8 cellular contexts compared by ENCODE assay signal in the genomic region with DNA sequence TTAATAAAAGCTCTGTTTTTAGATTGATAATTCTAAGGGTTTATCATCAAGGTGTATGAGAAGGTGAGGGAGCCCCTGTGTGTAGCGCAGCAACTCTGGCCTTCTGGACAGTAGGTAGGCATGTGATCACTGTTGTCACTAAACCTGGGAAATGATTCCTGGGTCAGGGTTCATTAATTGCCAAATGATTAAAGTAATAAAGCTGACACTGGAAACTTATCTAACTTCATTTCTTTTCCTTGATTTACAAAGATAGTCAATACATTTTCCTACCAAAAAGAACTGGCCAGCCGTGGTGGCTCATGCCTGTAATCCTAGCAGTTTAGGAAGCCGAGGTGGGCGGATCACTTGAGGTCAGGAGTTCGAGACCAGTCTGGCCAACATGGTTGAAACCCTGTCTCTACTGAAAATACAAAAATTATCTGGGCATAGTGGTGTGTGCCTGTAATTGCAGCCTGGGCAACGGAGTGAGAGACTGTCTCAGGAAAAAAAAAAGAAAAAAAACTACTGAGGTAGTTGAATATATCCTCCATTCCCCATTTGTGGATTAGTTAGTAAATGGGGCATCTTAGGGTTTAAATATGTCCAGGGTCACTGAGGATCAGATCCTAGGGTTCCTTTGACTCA. TPM values are rescaled to one million over a fixed set of nuclear protein-coding genes. Genes with fewer than 3 reads are reported as not detected.
DNase-seq lines count a peak whose midpoint lies in the region; ATAC-seq, FAIRE-seq and TF ChIP-seq lines count a peak whose summit lies in the region.

No MANE protein-coding gene starts in this region.

- intact Hi-C loops in GM12878 (cut with micrococcal nuclease; ENCODE audit: unreplicated experiment), result no loop called here
- intact Hi-C loops in natural killer cell (cut with micrococcal nuclease), result no loop called here
- intact Hi-C loops in pancreas (cut with DNase I), result no loop called here

- no TSS peak for BruUV-seq in GM12878 (replicated peaks; lab: Mats Ljungman, UMichigan)

- H2AFZ ChIP-seq in Karpas-422 (ENCODE audit: low read length) (no peak overlapping the region), GM12878 (ENCODE audit: control insufficient read depth, low read depth, low read length) (no peak overlapping the region)

- H3K9me3 Mint-ChIP-seq in natural killer cell, result no peaks in the 10 kb centered on the region

- H3K9me2 ChIP-seq in Karpas-422 (replicated peaks; ENCODE audit: insufficient read depth, low read length), result no peaks in the 10 kb centered on the region

- peaks cover 88% of the 10 kb centered on the region for H3K79me2 ChIP-seq in Karpas-422 (ENCODE audit: low read length)
- peaks cover 83% of the 10 kb centered on the region for H3K79me2 ChIP-seq in GM12878 (ENCODE audit: control insufficient read depth, insufficient read depth, low read length)

- FAIRE-seq in GM12878 (lab: Jason Lieb, UNC) (no peak), pancreas (lab: Jason Lieb, UNC) (no peak)

- RAD21 ChIA-PET in GM12878 (lab: Charles Lee; ENCODE audit: unreplicated experiment), result no interaction called here

- H3K36me3 ChIP-seq in Karpas-422 (ENCODE audit: insufficient read depth, low read length), result peaks cover 6% of the 10 kb centered on the region; the same call in 1 of the 2 replicates
- H3K36me3 ChIP-seq in GM12878 (ENCODE audit: control insufficient read depth in 2 of 2, insufficient read depth in 2 of 2, low read length in 1 of 2), result no peaks in the 10 kb centered on the region
- no peaks in the 10 kb centered on the region for H3K36me3 ChIP-seq in pancreas

- H3K4me1 Mint-ChIP-seq in natural killer cell, result peaks cover 40 to 46% of the 10 kb centered on the region in 2 donors

- CTCF ChIA-PET in GM12878 (lab: Yijun Ruan, JAX), result interaction anchor here (0.6 to 1.2 kb wide), 4 partner anchors 27 to 44 kb away, joined by 3 read pairs; no protein-coding TSS in a partner anchor

- no peaks in the 10 kb centered on the region for H3K27me3 ChIP-seq in Karpas-422 (ENCODE audit: low read length)
- H3K27me3 ChIP-seq in GM12878 (replicated peaks in 1 of 2; ENCODE audit: control insufficient read depth in 2 of 2, insufficient read depth in 2 of 2, low read length in 1 of 2), result no peaks in the 10 kb centered on the region
- no peaks in the 10 kb centered on the region for H3K27me3 ChIP-seq in pancreas

- TF ChIP-seq CTCF in GM12878 (IDR thresholded peaks at IDR 0.05 in 2 of 3, conservative IDR thresholded peaks at IDR 0.05 in 1 of 3; ENCODE audit: control insufficient read depth in 2 of 3, extremely low read depth in 1 of 3, insufficient read depth in 1 of 3, low read depth in 3 of 3, low read length in 3 of 3) (peak in 2 of 3 experiments; percentile 40 to 43; a peak in 2 of 6 replicates), natural killer cell (IDR thresholded peaks at IDR 0.05) (peak; percentile 16), pancreas (IDR thresholded peaks at IDR 0.05) (peak in 2 of 4 donors; percentile 14 to 17)

- no peaks in the 10 kb centered on the region for H3K27me3 Mint-ChIP-seq in natural killer cell (ENCODE audit: low read depth in 2 of 2)

- POLR2A ChIA-PET in GM12878 (lab: Charles Lee), result interaction anchor here (0.9 kb wide), 2 partner anchors 9 to 16 kb away, joined by 3 to 4 read pairs; a partner anchor contains a TSS

- peak overlapping the region; percentile 64 to 70 for H3K27ac Mint-ChIP-seq in natural killer cell

- no peak overlapping the region; the same call in 1 of the 2 replicates for H3K4me3 ChIP-seq in Karpas-422 (ENCODE audit: low read length)
- peak overlapping the region; percentile 72 for H3K4me3 ChIP-seq in GM12878
- H3K4me3 ChIP-seq in pancreas, result no peak overlapping the region

- in situ Hi-C loops in GM12878 (cut with MboI), result no loop called here

- H3K27ac ChIP-seq in Karpas-422 (ENCODE audit: low read length), result no peak overlapping the region
- no peak overlapping the region for H3K27ac ChIP-seq in GM12878 (ENCODE audit: control insufficient read depth, insufficient read depth)
- no peak overlapping the region for H3K27ac ChIP-seq in pancreas

- TF ChIP-seq EP300 in GM12878 (IDR thresholded peaks at IDR 0.05; ENCODE audit: borderline replicate concordance in 1 of 2, control insufficient read depth in 1 of 2, low read depth in 2 of 2, low read length in 2 of 2), result no peak

- peak overlapping the region; percentile 50 for H3K4me3 Mint-ChIP-seq in natural killer cell

- 50% methylated on average over 6 of the region's 6 CpGs for WGBS in GM12878 (ENCODE audit: insufficient coverage, insufficient replicate concordance, low lambda C conversion rate, missing lambda C conversion rate)
- 59 to 72% methylated on average over 6 of the region's 6 CpGs for WGBS in pancreas, 2 donors

- peak; percentile 26; the same call in 2 of the 3 replicates for ATAC-seq in GM12878
- ATAC-seq in natural killer cell, result no peak
- no peak for ATAC-seq in pancreas

- peak overlapping the region; percentile 99 for H3K4me2 ChIP-seq in Karpas-422 (ENCODE audit: low read depth, low read length, poor library complexity, severe bottlenecking)
- H3K4me2 ChIP-seq in GM12878 (ENCODE audit: control insufficient read depth, insufficient read depth), result peak overlapping the region; percentile 75

- no peaks in the 10 kb centered on the region for H3K9me3 ChIP-seq in Karpas-422 (ENCODE audit: low read length)
- no peaks in the 10 kb centered on the region; the same call in 2 of the 3 replicates for H3K9me3 ChIP-seq in GM12878 (replicated peaks; ENCODE audit: control insufficient read depth, insufficient read depth, low read length)
- H3K9me3 ChIP-seq in pancreas, result no peaks in the 10 kb centered on the region

- H3K4me1 ChIP-seq in Karpas-422 (ENCODE audit: low read length) (peaks cover 31% of the 10 kb centered on the region), GM12878 (ENCODE audit: control insufficient read depth, insufficient read depth, low read length) (peaks cover 21% of the 10 kb centered on the region), pancreas (peaks cover 15 to 28% (median 16%) of the 10 kb centered on the region in 3 donors)

- TF ChIP-seq RAD21 in GM12878 (IDR thresholded peaks at IDR 0.05; ENCODE audit: insufficient read depth, low read depth, low read length), result 0 out of 2 replicates have a peak, but pooled peaks have one; percentile 13

- SMC1A ChIA-PET in GM12878 (lab: Charles Lee; ENCODE audit: uncharacterized antibody, unreplicated experiment), result interaction anchor here (0.6 to 1.2 kb wide), 2 partner anchors 16 to 52 kb away, joined by 3 read pairs; no protein-coding TSS in a partner anchor

- no peak overlapping the region; the same call in 1 of the 2 replicates for H3K9ac ChIP-seq in Karpas-422 (ENCODE audit: low read length)
- H3K9ac ChIP-seq in GM12878 (ENCODE audit: control insufficient read depth, insufficient read depth, low read length), result no peak overlapping the region; the same call in 1 of the 2 replicates

- no peak for TF ChIP-seq POLR2A in GM12878 (IDR thresholded peaks at IDR 0.05; ENCODE audit: low read depth, low read length)

- H3K36me3 Mint-ChIP-seq in natural killer cell, result no peaks in the 10 kb centered on the region

- DNase-seq in ELR (ENCODE audit: low read depth) (peak; percentile 59), Karpas-422 (peak; percentile 58), GM12878 (ENCODE audit: low read depth, low spot score) (no peak), natural killer cell (no peak), NCI-H187 (lab: John Stamatoyannopoulos, UW) (no peak), NCI-H510A treated with DMSO at 0.1 percent for 48 hours (lab: John Stamatoyannopoulos, UW) (no peak), pancreas (no peak)
- no peak for DNase-seq in activated CD4-positive, CD25-positive, alpha-beta regulatory T cell treated with anti-CD3 and anti-CD28 coated beads, Interleukin-2, amount 50 U/mL, for 72 hours

- H4K20me1 ChIP-seq in Karpas-422 (ENCODE audit: insufficient read depth, low read depth, low read length), result peaks cover 12% of the 10 kb centered on the region; the same call in 1 of the 2 replicates
- H4K20me1 ChIP-seq in GM12878 (ENCODE audit: control insufficient read depth, insufficient read depth), result no peaks in the 10 kb centered on the region

RNA-seq across cellular contexts. Expression of a gene that starts 2.4 kb away (rescaled TPM):
- total RNA-seq in Karpas-422 (2014; rRNA removed; shearing (Covaris generic); ENCODE audit: low replicate concordance), result 35.9 and 64.6 TPM in 2 replicates
- total RNA-seq in GM12878 (2013; cell fraction: nucleolus; rRNA removed), result 216 and 231 TPM in 2 replicates
- total RNA-seq in GM12878 (2014; rRNA removed), result 85.3 and 88.4 TPM in 2 replicates
- 38.1 and 44.4 TPM in 2 replicates for total RNA-seq in GM12878 (2014; rRNA removed; fragmentation: Illumina TruSeq; extraction: Trizol)
- 97.3 and 100 TPM in 2 replicates for total RNA-seq in GM12878 (2021)
- 24.3 TPM for polyA plus RNA-seq in GM12878 (2011; ENCODE audit: low read depth)
- polyA plus RNA-seq in GM12878 (2011; rRNA removed), result 28.6 and 42.2 TPM in 2 replicates
- 49.1 and 60.5 TPM in 2 replicates for polyA plus RNA-seq in GM12878 (2011; cell fraction: cytosol; rRNA removed)
- 128 and 198 TPM in 2 replicates for polyA plus RNA-seq in GM12878 (2011; cell fraction: nucleus; rRNA removed)
- 67.8 and 67.9 TPM in 2 replicates for polyA plus RNA-seq in GM12878 (2012)
- 25.6 and 37.5 TPM in 2 replicates for polyA plus RNA-seq in GM12878 (2014; fragmentation: Illumina TruSeq; extraction: Trizol)
- polyA plus RNA-seq in GM12878 (2014; fragmentation: Nextera tagmentation; extraction: Ambion mirVana), result 1 to 10 TPM; 2.9 to 4.6 TPM
- polyA plus RNA-seq in GM12878 (2014; rRNA removed), result 64.6 and 79.3 TPM in 2 replicates
- 10 to 100 TPM; 51.9 to 56.0 TPM for polyA plus RNA-seq in GM12878 (2016; fragmentation: Nextera tagmentation; extraction: Ambion mirVana)
- 91.4 and 132 TPM in 2 replicates for polyA minus RNA-seq in GM12878 (2011; rRNA and poly(A)+ RNA removed)
- polyA minus RNA-seq in GM12878 (2011; cell fraction: cytosol; rRNA and poly(A)+ RNA removed), result 45.1 and 45.4 TPM in 2 replicates
- 50.1 and 84.0 TPM in 2 replicates for polyA minus RNA-seq in GM12878 (2011; cell fraction: nucleus; rRNA and poly(A)+ RNA removed)
- 100 to 1,000 TPM; 173 to 200 (median 176) TPM for total RNA-seq in natural killer cell
- total RNA-seq in pancreas, result 10 to 100 TPM; 29.9 to 51.1 (median 32.6) TPM
- 10 to 100 TPM; 30.3 to 42.0 TPM for polyA plus RNA-seq in pancreas

RNA-seq across cellular contexts. Expression of a gene that starts 15.8 kb away (rescaled TPM):
- 36.0 and 47.7 TPM in 2 replicates for total RNA-seq in Karpas-422 (2014; rRNA removed; shearing (Covaris generic); ENCODE audit: low replicate concordance)
- 50.1 and 58.2 TPM in 2 replicates for total RNA-seq in GM12878 (2013; cell fraction: nucleolus; rRNA removed)
- total RNA-seq in GM12878 (2014; rRNA removed) (24.6 and 25.2 TPM in 2 replicates), GM12878 (2014; rRNA removed; fragmentation: Illumina TruSeq; extraction: Trizol) (5.8 and 6.2 TPM in 2 replicates), GM12878 (2021) (21.0 and 23.1 TPM in 2 replicates), natural killer cell (100 to 1,000 TPM in 1 of 3 donors, 10 to 100 TPM in 2; 80.7 to 105 (median 92.9) TPM), pancreas (10 to 100 TPM; 20.9 to 39.3 (median 24.3) TPM)
- 16.1 TPM for polyA plus RNA-seq in GM12878 (2011; ENCODE audit: low read depth)
- polyA plus RNA-seq in GM12878 (2011; rRNA removed) (10.2 and 21.8 TPM in 2 replicates), GM12878 (2014; fragmentation: Illumina TruSeq; extraction: Trizol) (1.4 and 9.3 TPM in 2 replicates), GM12878 (2014; fragmentation: Nextera tagmentation; extraction: Ambion mirVana) (under 1 TPM; 0.23 to 0.97 TPM), GM12878 (2014; rRNA removed) (30.3 and 34.4 TPM in 2 replicates), GM12878 (2016; fragmentation: Nextera tagmentation; extraction: Ambion mirVana) (10 to 100 TPM; 20.8 to 23.0 TPM), pancreas (100 to 1,000 TPM; 117 to 161 TPM)
- 22.0 and 37.0 TPM in 2 replicates for polyA plus RNA-seq in GM12878 (2011; cell fraction: cytosol; rRNA removed)
- polyA plus RNA-seq in GM12878 (2011; cell fraction: nucleus; rRNA removed), result 149 and 164 TPM in 2 replicates
- polyA plus RNA-seq in GM12878 (2012), result 24.1 and 26.4 TPM in 2 replicates
- 14.1 and 25.7 TPM in 2 replicates for polyA minus RNA-seq in GM12878 (2011; rRNA and poly(A)+ RNA removed)
- 8.4 and 10.0 TPM in 2 replicates for polyA minus RNA-seq in GM12878 (2011; cell fraction: cytosol; rRNA and poly(A)+ RNA removed)
- 23.7 and 44.2 TPM in 2 replicates for polyA minus RNA-seq in GM12878 (2011; cell fraction: nucleus; rRNA and poly(A)+ RNA removed)

RNA-seq across cellular contexts. Expression of a gene that starts 30.9 kb away (rescaled TPM):
- total RNA-seq in Karpas-422 (2014; rRNA removed; shearing (Covaris generic); ENCODE audit: low replicate concordance), result 18.8 and 34.4 TPM in 2 replicates
- 20.6 and 23.2 TPM in 2 replicates for total RNA-seq in GM12878 (2013; cell fraction: nucleolus; rRNA removed)
- total RNA-seq in GM12878 (2014; rRNA removed), result 38.6 and 43.8 TPM in 2 replicates
- total RNA-seq in GM12878 (2014; rRNA removed; fragmentation: Illumina TruSeq; extraction: Trizol), result 22.6 and 25.7 TPM in 2 replicates
- total RNA-seq in GM12878 (2021), result 50.6 and 54.8 TPM in 2 replicates
- 8.7 TPM for polyA plus RNA-seq in GM12878 (2011; ENCODE audit: low read depth)
- 15.6 and 20.4 TPM in 2 replicates for polyA plus RNA-seq in GM12878 (2011; rRNA removed)
- polyA plus RNA-seq in GM12878 (2011; cell fraction: cytosol; rRNA removed), result 21.9 and 29.7 TPM in 2 replicates
- polyA plus RNA-seq in GM12878 (2011; cell fraction: nucleus; rRNA removed), result 89.6 and 118 TPM in 2 replicates
- polyA plus RNA-seq in GM12878 (2012), result 18.7 and 20.9 TPM in 2 replicates
- polyA plus RNA-seq in GM12878 (2014; fragmentation: Illumina TruSeq; extraction: Trizol), result 6.2 and 19.7 TPM in 2 replicates
- 1 to 10 TPM in 1 of 2 experiments, under 1 TPM in 1; 0.84 to 2.6 TPM for polyA plus RNA-seq in GM12878 (2014; fragmentation: Nextera tagmentation; extraction: Ambion mirVana)
- polyA plus RNA-seq in GM12878 (2014; rRNA removed), result 51.2 and 53.0 TPM in 2 replicates
- 1 to 10 TPM; 3.2 to 7.1 TPM for polyA plus RNA-seq in GM12878 (2016; fragmentation: Nextera tagmentation; extraction: Ambion mirVana)
- polyA minus RNA-seq in GM12878 (2011; rRNA and poly(A)+ RNA removed), result 6.7 and 12.6 TPM in 2 replicates
- polyA minus RNA-seq in GM12878 (2011; cell fraction: cytosol; rRNA and poly(A)+ RNA removed), result 6.0 and 10.9 TPM in 2 replicates
- polyA minus RNA-seq in GM12878 (2011; cell fraction: nucleus; rRNA and poly(A)+ RNA removed), result 13.7 and 21.2 TPM in 2 replicates
- 10 to 100 TPM in 2 of 3 donors, 1 to 10 TPM in 1; 6.5 to 18.8 (median 16.3) TPM for total RNA-seq in natural killer cell
- total RNA-seq in pancreas, result 10 to 100 TPM in 1 of 6 donors, 1 to 10 TPM in 5; 6.1 to 11.1 (median 9.1) TPM
- polyA plus RNA-seq in pancreas, result 10 to 100 TPM; 18.0 to 18.6 TPM

RNA-seq across cellular contexts. Expression of a gene that starts 42.5 kb away (rescaled TPM):
- 27.5 and 44.3 TPM in 2 replicates for total RNA-seq in Karpas-422 (2014; rRNA removed; shearing (Covaris generic); ENCODE audit: low replicate concordance)
- 59.6 and 64.6 TPM in 2 replicates for total RNA-seq in GM12878 (2013; cell fraction: nucleolus; rRNA removed)
- total RNA-seq in GM12878 (2014; rRNA removed) (27.6 and 29.5 TPM in 2 replicates), GM12878 (2014; rRNA removed; fragmentation: Illumina TruSeq; extraction: Trizol) (17.6 and 18.4 TPM in 2 replicates), GM12878 (2021) (30.0 and 33.8 TPM in 2 replicates), natural killer cell (10 to 100 TPM; 39.5 to 51.0 (median 48.5) TPM), pancreas (10 to 100 TPM; 16.7 to 27.4 (median 21.5) TPM)
- 26.0 TPM for polyA plus RNA-seq in GM12878 (2011; ENCODE audit: low read depth)
- polyA plus RNA-seq in GM12878 (2011; rRNA removed) (19.8 and 26.7 TPM in 2 replicates), GM12878 (2014; fragmentation: Illumina TruSeq; extraction: Trizol) (16.3 and 24.2 TPM in 2 replicates), GM12878 (2014; fragmentation: Nextera tagmentation; extraction: Ambion mirVana) (10 to 100 TPM in 1 of 2 experiments, 1 to 10 TPM in 1; 8.7 to 11.8 TPM), GM12878 (2014; rRNA removed) (36.9 and 41.8 TPM in 2 replicates), GM12878 (2016; fragmentation: Nextera tagmentation; extraction: Ambion mirVana) (10 to 100 TPM; 36.3 to 40.0 TPM), pancreas (100 to 1,000 TPM; 107 to 174 TPM)
- 26.5 and 36.1 TPM in 2 replicates for polyA plus RNA-seq in GM12878 (2011; cell fraction: cytosol; rRNA removed)
- polyA plus RNA-seq in GM12878 (2011; cell fraction: nucleus; rRNA removed), result 134 and 147 TPM in 2 replicates
- 21.6 and 24.1 TPM in 2 replicates for polyA plus RNA-seq in GM12878 (2012)
- 14.3 and 16.7 TPM in 2 replicates for polyA minus RNA-seq in GM12878 (2011; rRNA and poly(A)+ RNA removed)
- polyA minus RNA-seq in GM12878 (2011; cell fraction: cytosol; rRNA and poly(A)+ RNA removed), result 7.2 and 8.8 TPM in 2 replicates
- 18.0 and 27.4 TPM in 2 replicates for polyA minus RNA-seq in GM12878 (2011; cell fraction: nucleus; rRNA and poly(A)+ RNA removed)

Comparison
In these comparisons a context has a peak if more than half of its experiments do, and no peak if none do; other contexts are left out.
1. DNase-seq: peak in ELR (single experiment) and Karpas-422 (single experiment); none in GM12878 (single experiment), natural killer cell (single experiment), NCI-H187 (0 of 2), NCI-H510A treated with DMSO at 0.1 percent for 48 hours (single experiment), activated CD4-positive, CD25-positive, alpha-beta regulatory T cell treated with anti-CD3 and anti-CD28 coated beads, Interleukin-2, amount 50 U/mL, for 72 hours (single experiment) and pancreas (0 of 6).